Comparison of ENCODE assay signal across 1 cellular context in the genomic region with DNA sequence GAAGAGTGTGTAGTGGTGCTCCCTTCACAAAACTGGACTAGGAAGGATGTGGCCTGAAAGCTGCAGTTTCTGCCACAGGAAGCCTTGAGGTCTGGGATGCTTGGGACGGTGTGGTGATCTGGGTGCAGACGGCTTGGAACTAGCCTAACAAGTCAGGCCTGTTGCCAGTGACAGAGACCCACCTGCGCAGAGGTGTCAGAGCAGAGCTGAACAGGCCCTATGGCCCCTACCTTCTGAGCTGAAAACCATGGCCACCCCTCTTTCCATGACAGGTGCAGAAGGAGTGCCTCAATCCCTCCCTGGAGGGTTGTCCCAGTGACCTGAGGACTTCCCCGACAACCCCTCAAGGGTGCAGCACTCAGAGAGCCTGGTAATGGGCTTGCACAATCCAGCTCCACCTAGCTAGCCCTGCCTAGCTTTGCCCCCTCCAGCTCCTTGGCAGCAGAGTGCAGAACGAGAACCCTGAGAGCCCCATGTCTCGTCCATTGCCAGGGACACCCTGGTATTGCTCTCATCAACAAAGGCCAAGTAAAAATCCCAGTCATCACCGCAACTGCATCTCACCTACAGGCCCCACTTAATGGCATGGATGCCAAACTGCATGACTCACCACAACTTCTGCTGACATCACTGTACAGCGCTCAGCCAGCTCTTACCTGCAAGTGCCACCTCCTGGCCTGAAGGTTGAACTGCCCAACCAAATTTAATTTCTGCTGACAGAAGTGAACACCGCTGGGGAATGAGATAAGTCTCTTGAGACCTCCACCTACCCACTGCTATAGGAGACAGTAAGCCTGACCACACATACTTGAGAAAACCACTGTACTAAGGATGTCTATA.
TF ChIP-seq lines count a peak whose summit lies in the region.

No MANE protein-coding gene starts in this region.

TF ChIP-seq in WTC11, 78 proteins besides CTCF, POLR2A, EP300 and RAD21 (continued from another document):
- TF ChIP-seq, protein P1, sequence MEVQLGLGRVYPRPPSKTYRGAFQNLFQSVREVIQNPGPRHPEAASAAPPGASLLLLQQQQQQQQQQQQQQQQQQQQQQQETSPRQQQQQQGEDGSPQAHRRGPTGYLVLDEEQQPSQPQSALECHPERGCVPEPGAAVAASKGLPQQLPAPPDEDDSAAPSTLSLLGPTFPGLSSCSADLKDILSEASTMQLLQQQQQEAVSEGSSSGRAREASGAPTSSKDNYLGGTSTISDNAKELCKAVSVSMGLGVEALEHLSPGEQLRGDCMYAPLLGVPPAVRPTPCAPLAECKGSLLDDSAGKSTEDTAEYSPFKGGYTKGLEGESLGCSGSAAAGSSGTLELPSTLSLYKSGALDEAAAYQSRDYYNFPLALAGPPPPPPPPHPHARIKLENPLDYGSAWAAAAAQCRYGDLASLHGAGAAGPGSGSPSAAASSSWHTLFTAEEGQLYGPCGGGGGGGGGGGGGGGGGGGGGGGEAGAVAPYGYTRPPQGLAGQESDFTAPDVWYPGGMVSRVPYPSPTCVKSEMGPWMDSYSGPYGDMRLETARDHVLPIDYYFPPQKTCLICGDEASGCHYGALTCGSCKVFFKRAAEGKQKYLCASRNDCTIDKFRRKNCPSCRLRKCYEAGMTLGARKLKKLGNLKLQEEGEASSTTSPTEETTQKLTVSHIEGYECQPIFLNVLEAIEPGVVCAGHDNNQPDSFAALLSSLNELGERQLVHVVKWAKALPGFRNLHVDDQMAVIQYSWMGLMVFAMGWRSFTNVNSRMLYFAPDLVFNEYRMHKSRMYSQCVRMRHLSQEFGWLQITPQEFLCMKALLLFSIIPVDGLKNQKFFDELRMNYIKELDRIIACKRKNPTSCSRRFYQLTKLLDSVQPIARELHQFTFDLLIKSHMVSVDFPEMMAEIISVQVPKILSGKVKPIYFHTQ (CRISPR knock-in tag; IDR thresholded peaks at IDR 0.05): no peak
- TF ChIP-seq PREB (CRISPR knock-in tag; IDR thresholded peaks at IDR 0.05; ENCODE audit: borderline replicate concordance) (no peak), IRF2 (CRISPR knock-in tag; IDR thresholded peaks at IDR 0.05; ENCODE audit: borderline replicate concordance, low read depth) (no peak), ZNF263 (CRISPR knock-in tag; IDR thresholded peaks at IDR 0.05; ENCODE audit: low read depth) (no peak), ZBTB43 (CRISPR knock-in tag; IDR thresholded peaks at IDR 0.05) (no peak), ZNF219 (CRISPR knock-in tag; IDR thresholded peaks at IDR 0.05; ENCODE audit: borderline replicate concordance) (no peak)
